ENCODE assay signal across 8 cellular contexts in the genomic region with DNA sequence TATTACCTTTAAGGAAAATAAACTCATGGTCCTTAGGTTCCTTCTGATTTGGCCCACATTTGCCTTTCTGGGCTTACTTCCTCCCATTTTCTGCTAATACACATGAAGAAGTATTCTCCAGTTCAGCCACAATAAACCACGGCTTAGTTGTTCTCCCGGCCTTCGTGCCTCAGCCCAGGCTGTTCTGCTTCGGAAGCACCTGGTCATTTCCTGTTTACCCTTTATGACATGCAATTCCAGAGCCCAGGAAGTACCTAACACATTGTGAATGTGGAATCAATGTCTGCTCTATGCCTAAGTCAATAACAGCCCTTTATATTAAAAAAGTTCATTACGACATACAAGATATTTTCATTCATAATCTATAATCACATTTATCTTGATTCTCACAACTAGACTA. TPM values are rescaled to one million over a fixed set of nuclear protein-coding genes. Genes with fewer than 3 reads are reported as not detected.
DNase-seq lines count a peak whose midpoint lies in the region; ATAC-seq and TF ChIP-seq lines count a peak whose summit lies in the region.
"Not testable (repeated sequence)": the region's sequence is repeated elsewhere in the genome, so short reads cannot be mapped to it uniquely, and the experiment has no call there.
"Had no signal": no experiment of that assay in that cellular context is flagged by ENCODE, and none has a peak within 500 bp of the region (broad histone marks: within the 10 kb centered on the region; RNA-seq: fewer than 3 reads in every experiment).

No MANE protein-coding gene starts in this region.

- CTCF ChIA-PET in CD4-positive, alpha-beta T cell (lab: Charles Lee), result not testable (repeated sequence)

- intact Hi-C loops in CD4-positive, alpha-beta T cell (cut with DNase I, micrococcal nuclease); left ventricle myocardium inferior (cut with micrococcal nuclease): not testable (repeated sequence)

- not testable (repeated sequence) for H3K36me3 Mint-ChIP-seq in CD4-positive, alpha-beta T cell (ENCODE audit: low read depth); GM23338 (ENCODE audit: low read depth)

- H2BK120ac ChIP-seq in mesendoderm (ENCODE audit: low read depth, low read length), result not testable (repeated sequence)

- not testable (repeated sequence) for H3K18ac ChIP-seq in mesendoderm (ENCODE audit: low read length)

- not testable (repeated sequence) for H3K36me3 ChIP-seq in GM23338 (ENCODE audit: insufficient read depth); left ventricle myocardium inferior; mesendoderm (ENCODE audit: control insufficient read depth, insufficient read depth, low read length)

- not testable (repeated sequence) for H4K20me1 ChIP-seq in GM23338 (replicated peaks; ENCODE audit: insufficient read depth)

- H3K79me2 ChIP-seq in GM23338 (replicated peaks; ENCODE audit: insufficient read depth); mesendoderm (ENCODE audit: control insufficient read depth, insufficient read depth, low read length): not testable (repeated sequence)

- not testable (repeated sequence) for H3K9ac ChIP-seq in mesendoderm (ENCODE audit: low read length)

- H2BK5ac ChIP-seq in mesendoderm (ENCODE audit: low read length), result not testable (repeated sequence)

- peaks cover 14% of the 10 kb centered on the region for H3K4me1 Mint-ChIP-seq in CD4-positive, alpha-beta T cell (ENCODE audit: low read depth)
- H3K4me1 Mint-ChIP-seq in GM23338, result peaks cover 22% of the 10 kb centered on the region

- not testable (repeated sequence) for H3K9me3 Mint-ChIP-seq in CD4-positive, alpha-beta T cell
- H3K9me3 Mint-ChIP-seq in GM23338, result peaks cover 13% of the 10 kb centered on the region

- not testable (repeated sequence) for H2AK5ac ChIP-seq in mesendoderm (ENCODE audit: low read length)

- not testable (repeated sequence) for ATAC-seq in CD4-positive, alpha-beta T cell (ENCODE audit: poor library complexity); GM23338

- H3K79me1 ChIP-seq in mesendoderm (ENCODE audit: low read length), result not testable (repeated sequence)

- not testable (repeated sequence) for H3F3A ChIP-seq in GM23338 (replicated peaks; ENCODE audit: low read depth)

- not testable (repeated sequence) for H3K27me3 ChIP-seq in CD4-positive, alpha-beta T cell (ENCODE audit: control insufficient read depth, insufficient read depth, low read length); left ventricle myocardium inferior (ENCODE audit: low read depth); mesendoderm (ENCODE audit: insufficient read depth, low read length, poor library complexity)
- H3K27me3 ChIP-seq in GM23338 (ENCODE audit: insufficient read depth), result peaks cover 25% of the 10 kb centered on the region

- not testable (repeated sequence) for H3K4me3 ChIP-seq in GM23338; left ventricle myocardium inferior; mesendoderm (ENCODE audit: low read length)

- not testable (repeated sequence) for H3K9me3 ChIP-seq in CD4-positive, alpha-beta T cell (ENCODE audit: control insufficient read depth, low read length); left ventricle myocardium inferior (replicated peaks)

- not testable (repeated sequence) for H4K5ac ChIP-seq in mesendoderm (ENCODE audit: low read length)

- H3K23ac ChIP-seq in mesendoderm (ENCODE audit: low read length), result not testable (repeated sequence)

- POLR2A ChIA-PET in CD4-positive, alpha-beta T cell (lab: Charles Lee), result not testable (repeated sequence)

- not testable (repeated sequence) for H3K27ac ChIP-seq in CD4-positive, alpha-beta T cell (ENCODE audit: low read depth, low read length); GM23338 (ENCODE audit: low read depth); mesendoderm (ENCODE audit: low read depth, low read length)
- H3K27ac ChIP-seq in left ventricle myocardium inferior (replicated peaks), result peak overlapping the region; percentile 44

- peak overlapping the region; percentile 13 for H3K4me3 Mint-ChIP-seq in CD4-positive, alpha-beta T cell
- not testable (repeated sequence) for H3K4me3 Mint-ChIP-seq in GM23338

- H2BK15ac ChIP-seq in mesendoderm (replicated peaks; ENCODE audit: low read depth), result not testable (repeated sequence)

- not testable (repeated sequence) for H4K8ac ChIP-seq in mesendoderm (ENCODE audit: low read depth, low read length)

- H3K9me2 ChIP-seq in GM23338 (ENCODE audit: insufficient read depth), result not testable (repeated sequence)

- H3K4ac ChIP-seq in mesendoderm (ENCODE audit: low read depth, low read length), result not testable (repeated sequence)

- WGBS in mesendoderm (ENCODE audit: extremely low coverage, insufficient coverage, low lambda C conversion rate), result no CpG with 5 or more reads among the region's 5 CpGs

- H3K56ac ChIP-seq in mesendoderm (ENCODE audit: low read length), result not testable (repeated sequence)

- H3K4me1 ChIP-seq in GM23338 (ENCODE audit: insufficient read depth) (peaks cover 33% of the 10 kb centered on the region), left ventricle myocardium inferior (peaks cover 73% of the 10 kb centered on the region)
- H3K4me1 ChIP-seq in mesendoderm (ENCODE audit: control insufficient read depth, low read depth, low read length), result not testable (repeated sequence)

- TF ChIP-seq CTCF in CD4-positive, alpha-beta T cell (IDR thresholded peaks at IDR 0.05); GM23338 (conservative IDR thresholded peaks at IDR 0.05; ENCODE audit: low read depth in 2 of 2); left ventricle myocardium inferior (IDR thresholded peaks at IDR 0.05; ENCODE audit: borderline replicate concordance): not testable (repeated sequence)

- H2AFZ ChIP-seq in GM23338, result not testable (repeated sequence)

- peak overlapping the region; percentile 20; the same call in 1 of the 2 replicates for H3K4me2 ChIP-seq in GM23338
- H3K4me2 ChIP-seq in mesendoderm (ENCODE audit: low read length), result not testable (repeated sequence)

- H3K27ac Mint-ChIP-seq in CD4-positive, alpha-beta T cell; GM23338: not testable (repeated sequence)

- not testable (repeated sequence) for DNase-seq in CD4-positive, alpha-beta T cell; GM23338 (ENCODE audit: low spot score); left ventricle myocardium inferior
- peak; percentile 54 for DNase-seq in NCI-H510A treated with DMSO at 0.1 percent for 48 hours (lab: John Stamatoyannopoulos, UW)
- DNase-seq in SW480 (ENCODE audit: low spot score), result peak; percentile 31
- peak; percentile 80 for DNase-seq in dermis blood vessel endothelial cell
- peak; percentile 22 for DNase-seq in mesendoderm

- H3K27me3 Mint-ChIP-seq in CD4-positive, alpha-beta T cell, result peaks cover 17% of the 10 kb centered on the region
- peaks cover 12% of the 10 kb centered on the region for H3K27me3 Mint-ChIP-seq in GM23338 (ENCODE audit: insufficient read depth, low read depth, poor library complexity)

RNA-seq across cellular contexts. Expression of a gene that starts 3.9 kb away (rescaled TPM):
- under 1 TPM in 1 of 2 experiments, not detected in 1; 0.25 TPM for total RNA-seq in CD4-positive, alpha-beta T cell
- total RNA-seq in GM23338 (2014; rRNA removed; shearing (Covaris generic)), result 0.69 TPM in 1 of 2 replicates, not detected in the other
- 0.37 and 0.56 TPM in 2 replicates for polyA plus RNA-seq in GM23338 (2016; fragmentation: Nextera tagmentation; extraction: Ambion mirVana)
- total RNA-seq in dermis blood vessel endothelial cell (0.51 and 0.65 TPM in 2 replicates), left ventricle myocardium inferior (0.30 TPM)
- polyA plus RNA-seq in mesendoderm (2013, experiment 1 of 2), result 0.39 TPM
- polyA plus RNA-seq in mesendoderm (2013, experiment 2 of 2), result 0.66 TPM
- polyA plus RNA-seq: CD4-positive, alpha-beta memory T cell had no signal

RNA-seq across cellular contexts. Expression of a gene that starts 11.3 kb away (rescaled TPM):
- total RNA-seq in CD4-positive, alpha-beta T cell, result 1 to 10 TPM; 1.3 to 1.7 TPM
- 21.3 and 21.6 TPM in 2 replicates for total RNA-seq in GM23338 (2014; rRNA removed; shearing (Covaris generic))
- 7.2 and 9.5 TPM in 2 replicates for polyA plus RNA-seq in GM23338 (2016; fragmentation: Nextera tagmentation; extraction: Ambion mirVana)
- total RNA-seq in dermis blood vessel endothelial cell, result 51.2 and 56.7 TPM in 2 replicates
- 46.4 TPM for total RNA-seq in left ventricle myocardium inferior
- polyA plus RNA-seq in mesendoderm (2013, experiment 1 of 2), result 8.4 TPM
- 8.0 TPM for polyA plus RNA-seq in mesendoderm (2013, experiment 2 of 2)
